9 cellular contexts compared by ENCODE assay signal in genomic region chrX:75038925-75039324, GRCh38.
DNase-seq lines count a peak whose midpoint lies in the region; ATAC-seq, FAIRE-seq and TF ChIP-seq lines count a peak whose summit lies in the region.
"Had no signal": no experiment of that assay in that cellular context is flagged by ENCODE, and none has a peak within 500 bp of the region (broad histone marks: within the 10 kb centered on the region; RNA-seq: fewer than 3 reads in every experiment).

No MANE protein-coding gene starts in this region.

- no peak for TF ChIP-seq POLR2A in H54 (IDR thresholded peaks at IDR 0.05; ENCODE audit: low read depth, low read length)

- intact Hi-C loops in posterior cingulate gyrus (cut with DNase I) = no loop called here

- DNase-seq in NCI-H1417 (lab: John Stamatoyannopoulos, UW) (peak in 2 of 3 experiments; percentile 16 to 63), NCI-H1417 treated with DMSO at 0.1 percent for 48 hours (lab: John Stamatoyannopoulos, UW) (no peak), H4 (ENCODE audit: low spot score) (peak; percentile 1), UCSD-AML1 (lab: John Stamatoyannopoulos, UW; ENCODE audit: unreplicated experiment) (peak; percentile 14), left lobe of liver (ENCODE audit: low spot score) (no peak), H54 (ENCODE audit: insufficient read length, low spot score) (no peak), posterior cingulate gyrus (no peak)
- DNase-seq: NCI-H1105 had no signal

- FAIRE-seq in H54 (lab: Jason Lieb, UNC) = no peak

- ATAC-seq in left lobe of liver (peak; percentile 48), HG02759 (IDR thresholded peaks at IDR 0.05; ENCODE audit: unreplicated experiment) (no peak)

Comparison
In these comparisons a context has a peak if more than half of its experiments do, and no peak if none do; other contexts are left out.
1. DNase-seq: peak in NCI-H1417 (2 of 3), H4 (single experiment) and UCSD-AML1 (single experiment); none in NCI-H1417 treated with DMSO at 0.1 percent for 48 hours (single experiment), left lobe of liver (single experiment), H54 (single experiment) and posterior cingulate gyrus (0 of 10).